Comparison of ENCODE assay signal across 15 cellular contexts in the genomic region with DNA sequence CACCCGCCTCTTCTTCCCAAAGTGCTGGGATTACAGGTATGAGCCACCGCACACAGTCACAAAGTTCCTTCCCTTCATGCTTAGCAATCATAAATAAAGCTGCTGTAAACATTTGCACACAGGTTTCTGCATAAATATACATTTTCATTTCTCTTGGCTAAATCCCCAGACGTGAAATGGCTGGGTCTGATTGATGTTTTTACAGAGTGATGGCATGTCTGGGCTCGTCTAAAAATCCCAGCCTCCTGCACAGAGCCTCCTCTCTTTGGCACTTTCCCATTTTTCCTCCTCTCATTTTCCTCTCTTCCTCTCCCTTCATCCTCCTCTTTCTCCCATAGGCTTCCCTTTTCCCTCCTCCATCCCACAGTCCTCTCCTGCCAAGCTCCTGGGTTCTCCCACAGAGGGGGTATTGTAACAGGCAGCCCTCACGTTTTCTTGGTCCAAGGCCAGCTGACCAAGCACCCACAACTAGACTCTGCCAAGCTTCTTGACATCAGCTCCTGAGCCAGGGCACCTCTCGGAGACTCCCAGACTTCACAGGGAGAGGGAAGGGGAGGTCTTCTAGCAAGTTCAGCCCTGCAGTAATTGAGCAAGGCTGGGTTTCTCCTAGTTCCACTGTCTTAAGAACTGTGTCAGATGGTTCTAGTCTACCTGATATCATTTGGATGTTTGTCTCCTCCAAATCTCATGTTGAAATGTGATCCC. TPM values are rescaled to one million over a fixed set of nuclear protein-coding genes. Genes with fewer than 3 reads are reported as not detected.
DNase-seq lines count a peak whose midpoint lies in the region; ATAC-seq and TF ChIP-seq lines count a peak whose summit lies in the region.
"Had no signal": no experiment of that assay in that cellular context is flagged by ENCODE, and none has a peak within 500 bp of the region (broad histone marks: within the 10 kb centered on the region; RNA-seq: fewer than 3 reads in every experiment).

No MANE protein-coding gene starts in this region.

- no peak overlapping the region for H3K4me3 ChIP-seq in suprapubic skin
- H3K4me3 ChIP-seq: BLaER1, Peyer's patch had no signal

- TF ChIP-seq CTCF in foreskin keratinocyte (conservative IDR thresholded peaks at IDR 0.05) (no peak), suprapubic skin (IDR thresholded peaks at IDR 0.05) (no peak)

- 35% methylated on average over 6 of the region's 6 CpGs for WGBS in suprapubic skin

- H3K27ac ChIP-seq in foreskin keratinocyte (peak overlapping the region; percentile 24), suprapubic skin (peak overlapping the region; percentile 58)
- H3K27ac ChIP-seq: 22Rv1, BLaER1, Peyer's patch had no signal

- no peak for TF ChIP-seq EP300 in suprapubic skin (IDR thresholded peaks at IDR 0.05)

- no peaks in the 10 kb centered on the region for H3K36me3 ChIP-seq in suprapubic skin
- H3K36me3 ChIP-seq: BLaER1, Peyer's patch had no signal

- peak; percentile 44 for DNase-seq in DMS 273 (lab: John Stamatoyannopoulos, UW; ENCODE audit: unreplicated experiment)
- DNase-seq in DMS 273 treated with DMSO at 0.1 percent for 48 hours (lab: John Stamatoyannopoulos, UW), result no peak
- DNase-seq in astrocyte of the hippocampus (ENCODE audit: low read depth, low spot score), result peak; percentile 7
- peak in 1 of 2 donors; percentile 61 for DNase-seq in foreskin keratinocyte
- DNase-seq in suprapubic skin (ENCODE audit: low spot score in 2 of 2), result peak in 1 of 2 donors; percentile 45
- no peak for DNase-seq in NCI-H2081 (lab: John Stamatoyannopoulos, UW)
- no peak for DNase-seq in T1000 (lab: John Stamatoyannopoulos, UW)
- no peak for DNase-seq in NCI-H1930 (lab: John Stamatoyannopoulos, UW)
- DNase-seq: NCI-H1436 treated with DMSO at 0.1 percent for 48 hours, Peyer's patch, SHP77 treated with DMSO at 0.1 percent for 48 hours had no signal

- H3K27me3 ChIP-seq in foreskin keratinocyte (no peaks in the 10 kb centered on the region), suprapubic skin (no peaks in the 10 kb centered on the region)
- H3K27me3 ChIP-seq: BLaER1, Peyer's patch had no signal

- no peak for TF ChIP-seq POLR2A in suprapubic skin (IDR thresholded peaks at IDR 0.05)

- no peaks in the 10 kb centered on the region for H3K9me3 ChIP-seq in suprapubic skin
- H3K9me3 ChIP-seq: BLaER1, Peyer's patch had no signal

- ATAC-seq in foreskin keratinocyte, result peak; percentile 7
- ATAC-seq: HCT116 had no signal

- H3K4me1 ChIP-seq in foreskin keratinocyte (peaks cover 22% of the 10 kb centered on the region), suprapubic skin (peaks cover 35% of the 10 kb centered on the region)

RNA-seq across cellular contexts. Expression of a gene that starts 10.5 kb away (rescaled TPM):
- 0.07 and 0.14 TPM in 2 replicates for total RNA-seq in foreskin keratinocyte
- polyA plus RNA-seq in foreskin keratinocyte, result 0.04 TPM in 2 replicates
- 100 to 1,000 TPM in 1 of 4 donors, 10 to 100 TPM in 3; 47.9 to 129 (median 60.9) TPM for total RNA-seq in suprapubic skin
- total RNA-seq: HT1080 had no signal

RNA-seq across cellular contexts. Expression of a gene that starts 59.0 kb away (rescaled TPM):
- total RNA-seq in foreskin keratinocyte, result 52.5 and 52.9 TPM in 2 replicates
- 29.1 and 31.7 TPM in 2 replicates for polyA plus RNA-seq in foreskin keratinocyte
- 10 to 100 TPM; 16.0 to 31.4 (median 20.9) TPM for total RNA-seq in suprapubic skin

Comparison
In these comparisons a context has a peak if more than half of its experiments do, and no peak if none do; other contexts are left out.
1. DNase-seq: peak in DMS 273 (single experiment) and astrocyte of the hippocampus (single experiment); none in DMS 273 treated with DMSO at 0.1 percent for 48 hours (single experiment), NCI-H2081 (0 of 2), T1000 (single experiment) and NCI-H1930 (0 of 2).
2. RNA of a gene that starts 10.5 kb away (total RNA-seq): 47.9 to 129 TPM in suprapubic skin; 0.07 to 0.14 TPM in foreskin keratinocyte; every median in the first group is over 10 times any median in the second.